In the genomic region with DNA sequence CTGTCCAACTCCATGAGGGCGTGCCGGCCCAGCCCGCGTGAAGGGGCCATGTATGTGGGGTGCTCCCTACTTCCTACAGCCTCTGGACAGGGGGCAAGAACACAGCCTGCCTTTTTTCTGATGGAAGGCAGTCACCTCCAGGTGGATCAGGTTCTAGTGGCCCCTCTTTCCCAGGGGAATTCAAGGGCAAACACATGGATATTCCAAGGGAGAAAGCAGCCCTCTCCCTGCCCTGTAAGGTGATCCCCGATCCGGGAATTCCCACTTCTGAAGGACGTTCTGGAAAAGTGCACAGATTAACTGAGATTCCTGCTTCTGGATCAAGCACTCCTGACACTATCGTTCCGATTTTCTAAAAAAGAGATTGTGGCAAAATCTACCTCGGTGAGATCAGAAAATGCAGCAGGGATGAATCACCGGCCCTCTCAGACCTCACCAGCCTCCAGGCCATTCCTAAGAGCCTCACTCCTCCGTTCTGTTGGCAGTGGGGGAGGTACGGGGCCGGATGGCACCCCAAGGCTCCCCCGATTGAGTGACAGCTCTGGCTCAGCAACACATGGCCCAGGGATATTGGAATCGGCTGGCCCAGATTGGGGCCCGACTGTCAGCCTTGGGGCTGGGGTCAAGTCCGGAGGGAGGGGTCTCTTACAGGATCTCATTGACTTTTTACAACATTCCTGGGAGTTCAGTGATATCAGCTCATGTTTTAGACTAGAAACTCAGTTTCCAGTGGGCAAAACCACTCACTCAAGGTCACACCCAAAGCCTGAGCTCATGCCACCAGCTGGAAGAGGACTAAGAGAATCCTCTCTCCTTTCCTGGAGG, we compare ENCODE assay signal across 8 cellular contexts. TPM values are rescaled to one million over a fixed set of nuclear protein-coding genes. Genes with fewer than 3 reads are reported as not detected.
DNase-seq lines count a peak whose midpoint lies in the region; ATAC-seq and TF ChIP-seq lines count a peak whose summit lies in the region.
"Had no signal": no experiment of that assay in that cellular context is flagged by ENCODE, and none has a peak within 500 bp of the region (broad histone marks: within the 10 kb centered on the region; RNA-seq: fewer than 3 reads in every experiment).

No MANE protein-coding gene starts in this region.

- H3K27ac Mint-ChIP-seq in HFFc6: peak overlapping the region; percentile 96
- H3K27ac Mint-ChIP-seq in stimulated activated effector memory CD8-positive, alpha-beta T cell treated with anti-CD3 and anti-CD28 coated beads, Interleukin-12 subunit alpha, Interleukin-12 subunit beta, amount 100 ng/mL, for 72 hours: peak overlapping the region; percentile 85

- ATAC-seq in left ventricle myocardium superior: peak; percentile 2
- no peak for ATAC-seq in stimulated activated effector memory CD8-positive, alpha-beta T cell treated with anti-CD3 and anti-CD28 coated beads, Interleukin-12 subunit alpha, Interleukin-12 subunit beta, amount 100 ng/mL, for 72 hours
- no peak for ATAC-seq in HG02623 (IDR thresholded peaks at IDR 0.05; ENCODE audit: unreplicated experiment)
- ATAC-seq in mucosa of descending colon: no peak
- ATAC-seq in GM19023 (IDR thresholded peaks at IDR 0.05; ENCODE audit: unreplicated experiment): no peak

- peak overlapping the region; percentile 25; the same call in 1 of the 2 replicates for H3K4me3 ChIP-seq in WI38 (ENCODE audit: low read depth, low read length)
- H3K4me3 ChIP-seq in mucosa of descending colon: no peak overlapping the region

- H3K9me3 ChIP-seq in mucosa of descending colon: no peaks in the 10 kb centered on the region
- H3K9me3 ChIP-seq: neutrophil had no signal

- peaks cover 4% of the 10 kb centered on the region; the same call in 1 of the 2 replicates for H3K36me3 Mint-ChIP-seq in HFFc6 (ENCODE audit: low read depth)
- no peaks in the 10 kb centered on the region for H3K36me3 Mint-ChIP-seq in stimulated activated effector memory CD8-positive, alpha-beta T cell treated with anti-CD3 and anti-CD28 coated beads, Interleukin-12 subunit alpha, Interleukin-12 subunit beta, amount 100 ng/mL, for 72 hours

- DNase-seq in HFFc6 (peak; percentile 87), left ventricle myocardium superior (no peak), mucosa of descending colon (no peak)
- DNase-seq in stimulated activated effector memory CD8-positive, alpha-beta T cell treated with anti-CD3 and anti-CD28 coated beads, Interleukin-12 subunit alpha, Interleukin-12 subunit beta, amount 100 ng/mL, for 72 hours (ENCODE audit: low spot score in 2 of 2): no peak

- H3K27me3 Mint-ChIP-seq in HFFc6 (ENCODE audit: insufficient read depth): no peaks in the 10 kb centered on the region; the same call in 1 of the 2 replicates

- no peaks in the 10 kb centered on the region for H3K9me3 Mint-ChIP-seq in HFFc6
- no peaks in the 10 kb centered on the region for H3K9me3 Mint-ChIP-seq in stimulated activated effector memory CD8-positive, alpha-beta T cell treated with anti-CD3 and anti-CD28 coated beads, Interleukin-12 subunit alpha, Interleukin-12 subunit beta, amount 100 ng/mL, for 72 hours

- no peaks in the 10 kb centered on the region for H3K36me3 ChIP-seq in mucosa of descending colon (ENCODE audit: low read depth)
- H3K36me3 ChIP-seq: neutrophil had no signal

- intact Hi-C loops in left ventricle myocardium superior (cut with micrococcal nuclease) (no loop called here), mucosa of descending colon (cut with DNase I, micrococcal nuclease) (no loop called here)

- peaks cover 3% of the 10 kb centered on the region for H3K4me1 ChIP-seq in mucosa of descending colon (ENCODE audit: low read depth)

- TF ChIP-seq CTCF in HFFc6 (IDR thresholded peaks at IDR 0.05) (no peak), WI38 (IDR thresholded peaks at IDR 0.05; ENCODE audit: low read depth, low read length) (no peak), mucosa of descending colon (IDR thresholded peaks at IDR 0.05) (no peak)

- peaks cover 48% of the 10 kb centered on the region for H3K4me1 Mint-ChIP-seq in HFFc6 (ENCODE audit: low read depth)
- peaks cover 14% of the 10 kb centered on the region for H3K4me1 Mint-ChIP-seq in stimulated activated effector memory CD8-positive, alpha-beta T cell treated with anti-CD3 and anti-CD28 coated beads, Interleukin-12 subunit alpha, Interleukin-12 subunit beta, amount 100 ng/mL, for 72 hours

- H3K4me3 Mint-ChIP-seq in HFFc6: peak overlapping the region; percentile 92
- H3K4me3 Mint-ChIP-seq in stimulated activated effector memory CD8-positive, alpha-beta T cell treated with anti-CD3 and anti-CD28 coated beads, Interleukin-12 subunit alpha, Interleukin-12 subunit beta, amount 100 ng/mL, for 72 hours: peak overlapping the region; percentile 77

RNA-seq across cellular contexts. Expression of a gene that starts 12.3 kb away (rescaled TPM):
- total RNA-seq in HFFc6 (2021; fragmentation: NEBNext Ultra II Directional; extraction: Animal tissue kit (Norgen Biotek cat#: 25700)): 1 to 10 TPM; 6.7 to 9.9 (median 7.1) TPM
- total RNA-seq in left ventricle myocardium superior: 0.40 TPM
- 1 to 10 TPM in 1 of 3 donors, under 1 TPM in 2; 0.14 to 2.8 (median 0.84) TPM for total RNA-seq in mucosa of descending colon

RNA-seq across cellular contexts. Expression of a gene that starts 13.1 kb away (rescaled TPM):
- total RNA-seq in HFFc6 (2021; fragmentation: NEBNext Ultra II Directional; extraction: Animal tissue kit (Norgen Biotek cat#: 25700)): 10 to 100 TPM; 15.1 to 24.6 (median 18.6) TPM
- total RNA-seq in left ventricle myocardium superior (7.4 TPM), mucosa of descending colon (10 to 100 TPM; 16.5 to 27.7 (median 23.2) TPM)

RNA-seq across cellular contexts. Expression of a gene that starts 35.3 kb away (rescaled TPM):
- 10 to 100 TPM; 56.3 to 71.2 (median 64.2) TPM for total RNA-seq in HFFc6 (2021; fragmentation: NEBNext Ultra II Directional; extraction: Animal tissue kit (Norgen Biotek cat#: 25700))
- total RNA-seq in left ventricle myocardium superior: 42.4 TPM
- total RNA-seq in mucosa of descending colon: 10 to 100 TPM; 74.8 to 87.7 (median 86.9) TPM

RNA-seq across cellular contexts. Expression of a gene that starts 40.5 kb away (rescaled TPM):
- total RNA-seq in HFFc6 (2021; fragmentation: NEBNext Ultra II Directional; extraction: Animal tissue kit (Norgen Biotek cat#: 25700)): 10 to 100 TPM; 13.4 to 15.8 (median 14.4) TPM
- total RNA-seq in left ventricle myocardium superior (11.0 TPM), mucosa of descending colon (10 to 100 TPM; 13.4 to 24.7 (median 13.7) TPM)

RNA-seq across cellular contexts. Expression of a gene that starts 49.2 kb away (rescaled TPM):
- total RNA-seq in HFFc6 (2021; fragmentation: NEBNext Ultra II Directional; extraction: Animal tissue kit (Norgen Biotek cat#: 25700)): 10 to 100 TPM; 15.2 to 26.2 (median 18.4) TPM
- total RNA-seq in left ventricle myocardium superior (10.8 TPM), mucosa of descending colon (10 to 100 TPM; 14.6 to 24.6 (median 15.4) TPM)
